20 cellular contexts compared by ENCODE assay signal in the genomic region with DNA sequence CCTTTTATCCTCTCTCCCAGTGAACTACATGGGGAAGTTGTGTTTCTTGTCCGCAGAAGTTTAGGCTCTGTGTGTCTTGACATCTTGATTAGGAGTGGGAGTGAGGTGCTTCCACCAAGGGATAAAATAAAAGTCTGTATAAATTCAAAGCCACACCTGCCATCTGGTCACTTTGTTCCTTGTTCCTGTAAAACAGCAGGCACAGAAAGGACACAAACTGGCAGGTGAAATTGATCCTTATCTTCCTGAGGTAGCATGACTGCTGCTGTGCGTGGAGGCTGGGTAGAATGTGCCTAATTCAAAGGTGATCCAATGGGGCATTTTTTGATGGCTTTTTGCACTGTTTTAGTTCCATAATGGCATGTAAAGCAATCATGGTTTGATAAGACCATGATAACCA.
"Had no signal": no experiment of that assay in that cellular context is flagged by ENCODE, and none has a peak within 500 bp of the region (broad histone marks: within the 10 kb centered on the region; RNA-seq: fewer than 3 reads in every experiment).

No MANE protein-coding gene starts in this region.

- H3K27me3 ChIP-seq: esophagus muscularis mucosa, gastroesophageal sphincter, heart left ventricle, left lung, right atrium auricular region, vagina had no signal

- H3K4me3 ChIP-seq: esophagus muscularis mucosa, gastroesophageal sphincter, heart left ventricle, left lung, right atrium auricular region, vagina had no signal

- H3K27ac ChIP-seq: esophagus muscularis mucosa, gastroesophageal sphincter, heart left ventricle, left lung, right atrium auricular region, vagina had no signal

- H3K9me3 ChIP-seq: esophagus muscularis mucosa, gastroesophageal sphincter, left lung, vagina had no signal

- H3K4me1 ChIP-seq: esophagus muscularis mucosa, gastroesophageal sphincter, heart left ventricle, left lung, right atrium auricular region, vagina had no signal

- DNase-seq: activated CD4-positive, alpha-beta T cell treated with anti-CD3 and anti-CD28 coated beads, Interleukin-2, amount 10 ng/mL, durations not matched to agents 24 days and 14 days; activated CD8-positive, alpha-beta T cell treated with anti-CD3 and anti-CD28 coated beads for 36 hours; activated naive CD4-positive, alpha-beta T cell; activated naive CD8-positive, alpha-beta T cell treated with anti-CD3 and anti-CD28 coated beads for 36 hours; activated T-cell treated with anti-CD3 and anti-CD28 coated beads, Interleukin-2, amount 50 U/mL, for 1 hour; amniotic stem cell; dermis blood vessel endothelial cell; effector memory CD4-positive, alpha-beta T cell; heart left ventricle; kidney; left lung; mammary epithelial cell; midbrain; occipital lobe; trophoblast cell had no signal

- ATAC-seq: activated CD8-positive, alpha-beta T cell treated with anti-CD3 and anti-CD28 coated beads for 36 hours; activated T-helper 17 cell treated with anti-CD3 and anti-CD28 coated beads, Interleukin-2, amount 50 U/mL, for 72 hours; gastroesophageal sphincter; left lung had no signal

- H3K36me3 ChIP-seq: esophagus muscularis mucosa, gastroesophageal sphincter, heart left ventricle, left lung, right atrium auricular region, vagina had no signal
